10 cellular contexts compared by ENCODE assay signal in the genomic region with DNA sequence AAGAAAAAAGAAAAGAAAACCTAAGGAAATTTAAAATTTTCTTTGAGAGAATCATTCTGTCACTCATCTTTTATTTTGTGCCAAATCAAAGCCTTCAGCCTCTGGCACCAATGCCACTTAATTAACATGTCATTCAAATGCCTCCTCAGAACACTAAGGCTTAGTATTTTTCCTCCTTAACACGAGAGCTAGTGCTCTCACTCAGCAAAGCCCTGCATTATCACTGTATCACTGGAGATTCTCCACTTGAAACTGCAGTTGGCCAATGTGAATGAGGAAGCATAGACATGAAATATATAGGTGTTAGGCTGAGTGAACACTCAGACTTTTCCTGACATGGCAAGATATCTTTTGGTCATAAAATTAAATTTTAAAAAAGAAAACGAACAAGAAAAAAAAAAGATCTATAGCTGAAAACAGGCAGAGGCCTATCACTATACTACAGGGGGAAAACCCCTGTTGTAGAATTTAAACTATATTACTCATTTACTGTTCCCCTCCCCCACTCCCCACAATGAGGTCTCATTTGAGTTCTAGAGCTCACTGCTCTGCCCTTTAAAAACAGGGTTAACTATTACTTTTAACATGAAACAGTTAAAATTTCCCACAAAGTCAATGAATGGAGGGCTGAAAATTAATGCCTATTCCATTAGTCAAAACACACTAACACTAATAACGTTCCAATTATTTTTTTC. TPM values are rescaled to one million over a fixed set of nuclear protein-coding genes. Genes with fewer than 3 reads are reported as not detected.
DNase-seq lines count a peak whose midpoint lies in the region; ATAC-seq and TF ChIP-seq lines count a peak whose summit lies in the region.
"Had no signal": no experiment of that assay in that cellular context is flagged by ENCODE, and none has a peak within 500 bp of the region (broad histone marks: within the 10 kb centered on the region; RNA-seq: fewer than 3 reads in every experiment).

No MANE protein-coding gene starts in this region.

- H3K4me3 ChIP-seq in mammary epithelial cell (replicated peaks in 1 of 3; ENCODE audit: insufficient read depth in 1 of 3, low read depth in 2 of 3, low read length in 3 of 3) = no peak overlapping the region
- no peak overlapping the region for H3K4me3 ChIP-seq in breast epithelium
- H3K4me3 ChIP-seq in thyroid gland (replicated peaks in 1 of 3) = no peak overlapping the region
- no peak overlapping the region for H3K4me3 ChIP-seq in sigmoid colon

- H3K4me2 ChIP-seq in mammary epithelial cell (ENCODE audit: insufficient read depth, low read depth, low read length) = no peak overlapping the region

- H3K27ac ChIP-seq in mammary epithelial cell (ENCODE audit: insufficient read depth, low read depth, low read length) (no peak overlapping the region), breast epithelium (no peak overlapping the region), thyroid gland (peak overlapping the region; percentile 22 to 98 (median 70)), sigmoid colon (no peak overlapping the region)

- in situ Hi-C loops in mammary epithelial cell (cut with MboI; ENCODE audit: low sequenced_read_pairs in 2 of 2) = no loop called here

- CTCF ChIA-PET in mammary epithelial cell (lab: Charles Lee; ENCODE audit: low non-redundant PET) = no interaction called here

- no peak for TF ChIP-seq EP300 in sigmoid colon (IDR thresholded peaks at IDR 0.05)

- H3K27me3 ChIP-seq in mammary epithelial cell (ENCODE audit: insufficient read depth, low read length) (no peaks in the 10 kb centered on the region), breast epithelium (no peaks in the 10 kb centered on the region), thyroid gland (no peaks in the 10 kb centered on the region), sigmoid colon (no peaks in the 10 kb centered on the region)

- H3K36me3 ChIP-seq in mammary epithelial cell (ENCODE audit: insufficient read depth, low read length) (peaks cover 2% of the 10 kb centered on the region), breast epithelium (no peaks in the 10 kb centered on the region), thyroid gland (peaks cover 11 to 12% of the 10 kb centered on the region in 2 donors), sigmoid colon (peaks cover 0 to 32% (median 12%) of the 10 kb centered on the region in 4 donors)

- WGBS in mammary epithelial cell (ENCODE audit: low coverage, missing lambda C conversion rate) = 37% methylated on average over 3 of the region's 3 CpGs
- WGBS in thyroid gland, 2 donors = 37 to 39% methylated on average over 3 of the region's 3 CpGs
- WGBS in sigmoid colon, 2 donors = 54 to 60% methylated on average over 3 of the region's 3 CpGs

- dilution Hi-C loops in mammary epithelial cell (cut with HindIII; ENCODE audit: low sequenced_read_pairs) = no loop called here

- H4K20me1 ChIP-seq in mammary epithelial cell (ENCODE audit: insufficient read depth, low read length) = no peaks in the 10 kb centered on the region

- H3K4me1 ChIP-seq in mammary epithelial cell (ENCODE audit: insufficient read depth, low read length) = peaks cover 7% of the 10 kb centered on the region
- no peaks in the 10 kb centered on the region for H3K4me1 ChIP-seq in breast epithelium
- H3K4me1 ChIP-seq in thyroid gland = peaks cover 19 to 23% of the 10 kb centered on the region in 2 donors
- H3K4me1 ChIP-seq in sigmoid colon = peaks cover 0 to 22% (median 15%) of the 10 kb centered on the region in 4 donors

- H2AFZ ChIP-seq in mammary epithelial cell (ENCODE audit: low read depth, low read length) = no peak overlapping the region

- TF ChIP-seq CTCF in mammary epithelial cell (conservative IDR thresholded peaks at IDR 0.05 in 1 of 2, IDR thresholded peaks at IDR 0.05 in 1 of 2; ENCODE audit: extremely low read depth in 1 of 2, insufficient read depth in 1 of 2, low read depth in 1 of 2, low read length in 2 of 2) = no peak
- no peak for TF ChIP-seq CTCF in breast epithelium (IDR thresholded peaks at IDR 0.05)
- no peak for TF ChIP-seq CTCF in thyroid gland (IDR thresholded peaks at IDR 0.05)
- TF ChIP-seq CTCF in sigmoid colon (IDR thresholded peaks at IDR 0.05) = no peak

- H3K9me3 ChIP-seq in mammary epithelial cell (replicated peaks; ENCODE audit: insufficient read depth, low read length) (no peaks in the 10 kb centered on the region), breast epithelium (no peaks in the 10 kb centered on the region), thyroid gland (no peaks in the 10 kb centered on the region), sigmoid colon (no peaks in the 10 kb centered on the region)

- no peak overlapping the region for H3K9ac ChIP-seq in mammary epithelial cell (ENCODE audit: insufficient read depth, low read length)

- TF ChIP-seq POLR2A in breast epithelium (IDR thresholded peaks at IDR 0.05) (no peak), thyroid gland (IDR thresholded peaks at IDR 0.05) (peak in 1 of 2 donors; percentile 36), sigmoid colon (IDR thresholded peaks at IDR 0.05) (no peak)

- ATAC-seq in HG03060 (IDR thresholded peaks at IDR 0.05; ENCODE audit: low read depth, unreplicated experiment) = peak; percentile 54
- ATAC-seq in GM19455 (IDR thresholded peaks at IDR 0.05; ENCODE audit: unreplicated experiment) = no peak

- no TSS peak for BruUV-seq in mammary epithelial cell (replicated peaks; lab: Mats Ljungman, UMichigan)

- DNase-seq in mammary epithelial cell (peak; percentile 13), breast epithelium (ENCODE audit: low spot score in 2 of 2) (no peak), thyroid gland (no peak), HUDEP-2 (lab: John Stamatoyannopoulos, UW; ENCODE audit: unreplicated experiment in 76 of 76) (no peak), sigmoid colon (no peak)
- peak; percentile 11 to 42 for DNase-seq in activated CD4-positive, alpha-beta T cell treated with anti-CD3 and anti-CD28 coated beads, Interleukin-2, amount 50 U/mL, for 48 hours
- DNase-seq: C1 segment of cervical spinal cord, SW 1271 had no signal

- intact Hi-C loops in mammary epithelial cell (cut with micrococcal nuclease) (no loop called here), breast epithelium (cut with DNase I; ENCODE audit: low total_unique reads) (no loop called here), thyroid gland (cut with DNase I) (loop anchor here (5.0 kb wide), 1 partner anchor 202 kb away; no protein-coding TSS in a partner anchor), sigmoid colon (cut with DNase I) (no loop called here)

- H3K79me2 ChIP-seq in mammary epithelial cell (ENCODE audit: insufficient read depth, low read length) = peaks cover 60% of the 10 kb centered on the region

RNA-seq across cellular contexts. Expression of a gene that starts 5.1 kb away (rescaled TPM):
- total RNA-seq in mammary epithelial cell (10 to 100 TPM; 14.8 to 19.9 TPM), breast epithelium (10 to 100 TPM; 19.0 to 33.1 (median 20.3) TPM), thyroid gland (100 to 1,000 TPM in 1 of 4 donors, 10 to 100 TPM in 3; 80.5 to 163 (median 87.3) TPM), sigmoid colon (10 to 100 TPM; 15.6 to 26.4 (median 21.0) TPM)
- polyA plus RNA-seq in mammary epithelial cell (9.1 TPM), sigmoid colon (10 to 100 TPM; 12.4 to 22.2 (median 22.2) TPM)
- 9.6 TPM for polyA minus RNA-seq in mammary epithelial cell

Comparison
In these comparisons a context has a peak if more than half of its experiments do, and no peak if none do; other contexts are left out.
1. DNase-seq: peak in mammary epithelial cell (single experiment) and activated CD4-positive, alpha-beta T cell treated with anti-CD3 and anti-CD28 coated beads, Interleukin-2, amount 50 U/mL, for 48 hours (2 of 2); none in breast epithelium (0 of 2), thyroid gland (0 of 2), HUDEP-2 (0 of 76) and sigmoid colon (single experiment).
2. H3K27ac ChIP-seq: peak in thyroid gland (3 of 3); none in mammary epithelial cell (single experiment), breast epithelium (0 of 2) and sigmoid colon (0 of 4).